26 cellular contexts compared by ENCODE assay signal in genomic region chr10:131747791-131748190, GRCh38.
"Had no signal": no experiment of that assay in that cellular context is flagged by ENCODE, and none has a peak within 500 bp of the region (broad histone marks: within the 10 kb centered on the region; RNA-seq: fewer than 3 reads in every experiment).

No MANE protein-coding gene starts in this region.

- H3K27ac ChIP-seq: coronary artery, esophagus squamous epithelium, lower lobe of right lung, psoas muscle, skin epidermis, spleen, testis, tibial artery, upper lobe of right lung, uterus had no signal

- H3K27ac Mint-ChIP-seq: immature natural killer cell; naive thymus-derived CD8-positive, alpha-beta T cell; stimulated activated memory B cell treated with anti-CD40 and anti-IgM and Interleukin-4, amounts not matched to agents 10 μg/mL and 1 μg/mL and 100 μg/mL, for 72 hours had no signal

- H3K9me3 ChIP-seq: esophagus squamous epithelium, lower lobe of right lung, psoas muscle, spleen, testis, tibial artery, upper lobe of right lung, uterus had no signal

- H3K9me3 Mint-ChIP-seq: naive thymus-derived CD8-positive, alpha-beta T cell; neural crest cell had no signal

- H3K4me3 Mint-ChIP-seq: naive thymus-derived CD8-positive, alpha-beta T cell; neural crest cell; stimulated activated memory B cell treated with anti-CD40 and anti-IgM and Interleukin-4, amounts not matched to agents 10 μg/mL and 1 μg/mL and 100 μg/mL, for 72 hours had no signal

- H3K4me1 ChIP-seq: lower lobe of right lung, psoas muscle, testis, upper lobe of right lung, uterus had no signal

- H3K27me3 ChIP-seq: testis, uterus had no signal

- H3K36me3 Mint-ChIP-seq: immature natural killer cell; stimulated activated memory B cell treated with anti-CD40 and anti-IgM and Interleukin-4, amounts not matched to agents 10 μg/mL and 1 μg/mL and 100 μg/mL, for 72 hours had no signal

- DNase-seq: dermis blood vessel endothelial cell; effector memory CD4-positive, alpha-beta T cell; erythroblast; esophagus squamous epithelium; foreskin melanocyte; hypothalamus; immature natural killer cell; islet precursor cell; kidney glomerular epithelial cell; left ventricle myocardium superior; lower lobe of right lung; naive thymus-derived CD8-positive, alpha-beta T cell; right cardiac atrium; spleen; stimulated activated CD4-positive, alpha-beta T cell treated with anti-CD3 and anti-CD28 coated beads, Interleukin-4, amount 100 ng/mL, for 4 hours; stimulated activated naive CD8-positive, alpha-beta T cell treated with anti-CD3 and anti-CD28 coated beads, Interleukin-15, Interleukin-2, amounts not matched to agents 100 U/mL and 50 U/mL, for 24 hours; substantia nigra; testis; upper lobe of right lung; uterus had no signal

- ATAC-seq: left ventricle myocardium superior; lower lobe of right lung; naive thymus-derived CD8-positive, alpha-beta T cell; psoas muscle; right cardiac atrium; stimulated activated memory B cell treated with anti-CD40 and anti-IgM and Interleukin-4, amounts not matched to agents 10 μg/mL and 1 μg/mL and 100 μg/mL, for 72 hours; stimulated activated naive CD8-positive, alpha-beta T cell treated with anti-CD3 and anti-CD28 coated beads, Interleukin-15, Interleukin-2, amounts not matched to agents 100 U/mL and 50 U/mL, for 24 hours; upper lobe of right lung had no signal

- H3K4me1 Mint-ChIP-seq: immature natural killer cell had no signal
